Comparison of ENCODE assay signal across 7 cellular contexts in genomic region chr3:41199866-41200668, GRCh38. TPM values are rescaled to one million over a fixed set of nuclear protein-coding genes. Genes with fewer than 3 reads are reported as not detected.
DNase-seq lines count a peak whose midpoint lies in the region; ATAC-seq and TF ChIP-seq lines count a peak whose summit lies in the region.

No MANE protein-coding gene starts in this region.

- intact Hi-C loops in right cardiac atrium (cut with DNase I): loop anchor here in 3 of 4 donors (10.0 kb wide), 2 partner anchors 315 to 615 kb away; no protein-coding TSS in a partner anchor
- intact Hi-C loops in psoas muscle (cut with DNase I): loop anchor here in 1 of 2 donors (5.0 to 10.0 kb wide), 5 partner anchors 225 to 875 kb away; no protein-coding TSS in a partner anchor

- H3K27me3 ChIP-seq in right cardiac atrium (ENCODE audit: control insufficient read depth, insufficient read depth): no peaks in the 10 kb centered on the region
- H3K27me3 ChIP-seq in psoas muscle (ENCODE audit: insufficient read depth in 3 of 3, low read length in 2 of 3): no peaks in the 10 kb centered on the region

- peak overlapping the region; percentile 99 for H3K4me3 ChIP-seq in GM12865 (ENCODE audit: low read depth, low read length)
- peak overlapping the region; percentile 93 for H3K4me3 ChIP-seq in right cardiac atrium (ENCODE audit: low read length)
- peak overlapping the region; percentile 97 for H3K4me3 ChIP-seq in psoas muscle

- no peaks in the 10 kb centered on the region for H3K4me1 ChIP-seq in right cardiac atrium (ENCODE audit: control insufficient read depth, insufficient read depth, low read length)
- peaks cover 42% of the 10 kb centered on the region for H3K4me1 ChIP-seq in psoas muscle

- no peaks in the 10 kb centered on the region for H3K36me3 ChIP-seq in psoas muscle (ENCODE audit: insufficient read depth in 1 of 2, low read depth in 1 of 2)

- H3K27ac ChIP-seq in adipose tissue (ENCODE audit: low read depth, low read length) (peak overlapping the region; percentile 85), right cardiac atrium (ENCODE audit: low read length) (peak overlapping the region; percentile 95), psoas muscle (peak overlapping the region; percentile 98)

- 0 to 1% (median 1%) methylated on average over 30 to 40 of the region's 40 CpGs for WGBS in adipose tissue, 3 donors
- WGBS in right cardiac atrium: under 1% methylated on average over 40 of the region's 40 CpGs
- WGBS in psoas muscle, 3 donors: 1 to 2% (median 1%) methylated on average over 20 to 40 of the region's 40 CpGs

- DNase-seq in GM12865 (ENCODE audit: low read depth): peak; percentile 62
- peak; percentile 33 for DNase-seq in RPMI8226
- DNase-seq in right cardiac atrium: peak in 1 of 3 donors; percentile 53
- no peak for DNase-seq in psoas muscle
- no peak for DNase-seq in COR-L47 (lab: John Stamatoyannopoulos, UW)

- no peaks in the 10 kb centered on the region for H3K9me3 ChIP-seq in right cardiac atrium (ENCODE audit: control insufficient read depth, low read length)
- H3K9me3 ChIP-seq in psoas muscle: no peaks in the 10 kb centered on the region

- ATAC-seq in HG02885 (IDR thresholded peaks at IDR 0.05; ENCODE audit: poor library complexity, unreplicated experiment) (peak; percentile 15), right cardiac atrium (peak; percentile 5 to 9), psoas muscle (peak; percentile 2 to 13 (median 11))

- TF ChIP-seq CTCF in GM12865 (IDR thresholded peaks at IDR 0.05; ENCODE audit: insufficient read depth, low read depth, low read length, missing control alignments): no peak
- no peak for TF ChIP-seq CTCF in psoas muscle (IDR thresholded peaks at IDR 0.05)

RNA-seq across cellular contexts. Expression of gene CTNNB1, which starts 0.8 kb away (rescaled TPM):
- polyA plus RNA-seq in adipose tissue (100 to 1,000 TPM in 2 of 3 donors, 10 to 100 TPM in 1; 68.9 to 229 (median 163) TPM), right cardiac atrium (53.5 TPM), psoas muscle (10 to 100 TPM; 32.1 to 78.8 (median 62.6) TPM)
- total RNA-seq in right cardiac atrium (100 to 1,000 TPM; 154 to 263 (median 180) TPM), psoas muscle (100 to 1,000 TPM in 3 of 4 donors, 10 to 100 TPM in 1; 93.8 to 128 (median 113) TPM)

Comparison
In these comparisons a context has a peak if more than half of its experiments do, and no peak if none do; other contexts are left out.
1. DNase-seq: peak in GM12865 (single experiment) and RPMI8226 (single experiment); none in psoas muscle (0 of 2) and COR-L47 (single experiment).
2. Peak in every context shown above with its lines, with median percentiles within 50 percentile points of each other: H3K4me3 ChIP-seq, ATAC-seq and H3K27ac ChIP-seq.